ENCODE assay signal across 30 cellular contexts in the genomic region with DNA sequence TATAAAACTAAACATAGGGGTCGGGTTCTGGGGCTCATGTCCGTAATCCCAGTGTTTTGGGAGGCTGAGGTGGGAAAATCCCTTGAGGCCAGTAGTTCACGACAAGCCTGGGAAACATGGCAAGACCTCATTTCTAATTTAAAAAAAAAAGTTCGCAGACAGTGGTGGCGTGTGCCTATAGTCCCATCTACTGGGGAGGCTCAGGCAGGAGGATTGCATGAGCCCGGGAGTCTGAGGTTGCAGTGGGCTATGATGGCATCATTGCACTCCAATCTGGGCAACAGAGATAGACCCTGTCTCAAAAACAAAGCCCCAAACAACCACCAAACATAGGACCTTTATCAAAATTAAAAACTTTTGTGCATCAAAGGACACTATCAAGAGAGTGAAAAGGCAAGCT. TPM values are rescaled to one million over a fixed set of nuclear protein-coding genes. Genes with fewer than 3 reads are reported as not detected.
"Had no signal": no experiment of that assay in that cellular context is flagged by ENCODE, and none has a peak within 500 bp of the region (broad histone marks: within the 10 kb centered on the region; RNA-seq: fewer than 3 reads in every experiment).

No MANE protein-coding gene starts in this region.

- FAIRE-seq: frontal cortex had no signal

- ATAC-seq: activated CD4-positive, alpha-beta T cell treated with anti-CD3 and anti-CD28 coated beads for 36 hours; activated CD8-positive, alpha-beta memory T cell treated with anti-CD3 and anti-CD28 coated beads, Interleukin-2, amount 10 ng/mL, durations not matched to agents 7 days and 5 days; activated CD8-positive, alpha-beta T cell treated with anti-CD3 and anti-CD28 coated beads, Interleukin-2, amount 10 ng/mL, durations not matched to agents 7 days and 5 days; activated naive CD4-positive, alpha-beta T cell treated with anti-CD3 and anti-CD28 coated beads, Interleukin-2, amount 50 U/mL, for 72 hours; esophagus mucosa had no signal

- H3K36me3 ChIP-seq: ascending aorta, breast epithelium, cardiac muscle cell, colonic mucosa had no signal

- H3K4me1 ChIP-seq: colonic mucosa had no signal

- H3K4me3 ChIP-seq: ascending aorta, breast epithelium, cardiac muscle cell, colonic mucosa, dorsolateral prefrontal cortex had no signal

- H3K27me3 ChIP-seq: ascending aorta, breast epithelium, cardiac muscle cell, colonic mucosa, dorsolateral prefrontal cortex had no signal

- H3K9me3 ChIP-seq: ascending aorta, breast epithelium, colonic mucosa had no signal

- DNase-seq: activated CD4-positive, alpha-beta memory T cell treated with anti-CD3 and anti-CD28 coated beads for 36 hours; activated CD4-positive, alpha-beta T cell treated with anti-CD3 and anti-CD28 coated beads for 36 hours; activated CD4-positive, alpha-beta T cell treated with anti-CD3 and anti-CD28 coated beads, Interleukin-2, amount 10 ng/mL, durations not matched to agents 24 days and 14 days; activated CD4-positive, CD25-positive, alpha-beta regulatory T cell; activated CD4-positive, CD25-positive, alpha-beta regulatory T cell treated with anti-CD3 and anti-CD28 coated beads, Interleukin-2, amount 50 U/mL, for 72 hours; activated CD8-positive, alpha-beta memory T cell treated with anti-CD3 and anti-CD28 coated beads, Interleukin-2, amount 10 ng/mL, durations not matched to agents 7 days and 5 days; activated CD8-positive, alpha-beta memory T cell treated with anti-CD3 and anti-CD28 coated beads, Interleukin-2, amount 50 U/mL, for 4 hours; activated CD8-positive, alpha-beta T cell treated with anti-CD3 and anti-CD28 coated beads, Interleukin-2, amount 10 ng/mL, durations not matched to agents 7 days and 5 days; activated gamma-delta T cell; activated naive CD4-positive, alpha-beta T cell; activated naive CD4-positive, alpha-beta T cell treated with anti-CD3 and anti-CD28 coated beads, Interleukin-2, amount 10 ng/mL, durations not matched to agents 7 days and 5 days; activated naive CD8-positive, alpha-beta T cell treated with anti-CD3 and anti-CD28 coated beads, Interleukin-2, amount 10 ng/mL, durations not matched to agents 7 days and 5 days; activated T-cell treated with anti-CD3 and anti-CD28 coated beads, Interleukin-2, amount 50 U/mL, for 1 hour; activated T-cell treated with anti-CD3 and anti-CD28 coated beads, Interleukin-2, amount 50 U/mL, for 48 hours; central memory CD4-positive, alpha-beta T cell; cerebellar nuclear complex; colonic mucosa; dorsolateral prefrontal cortex; effector memory CD4-positive, alpha-beta T cell; endodermal cell; head of caudate nucleus; T-helper 2 cell had no signal

- H3K27ac ChIP-seq: ascending aorta, breast epithelium, cardiac muscle cell, colonic mucosa, dorsolateral prefrontal cortex had no signal

RNA-seq across cellular contexts. Expression of a gene that starts 38.2 kb away (rescaled TPM):
- total RNA-seq: activated CD4-positive, alpha-beta memory T cell treated with anti-CD3 and anti-CD28 coated beads for 36 hours; activated CD8-positive, alpha-beta memory T cell treated with anti-CD3 and anti-CD28 coated beads for 36 hours; activated CD8-positive, alpha-beta T cell treated with anti-CD3 and anti-CD28 coated beads, Interleukin-2, amount 10 ng/mL, durations not matched to agents 7 days and 5 days; activated naive CD8-positive, alpha-beta T cell treated with anti-CD3 and anti-CD28 coated beads, Interleukin-2, amount 10 ng/mL, durations not matched to agents 7 days and 5 days; epithelial cell of proximal tubule; frontal cortex had no signal
